Comparison of ENCODE assay signal across 8 cellular contexts in genomic region chr1:88302843-88303486, GRCh38.
DNase-seq lines count a peak whose midpoint lies in the region; ATAC-seq and TF ChIP-seq lines count a peak whose summit lies in the region.

No MANE protein-coding gene starts in this region.

- no peaks in the 10 kb centered on the region for H3K36me3 ChIP-seq in Peyer's patch
- no peaks in the 10 kb centered on the region for H3K36me3 ChIP-seq in gastroesophageal sphincter
- H3K36me3 ChIP-seq in spleen = no peaks in the 10 kb centered on the region

- TF ChIP-seq CTCF in Peyer's patch (IDR thresholded peaks at IDR 0.05) = peak in 4 of 6 experiments; percentile 31 to 58 (median 52)
- TF ChIP-seq CTCF in gastroesophageal sphincter (IDR thresholded peaks at IDR 0.05) = peak; percentile 17 to 55 (median 52)
- TF ChIP-seq CTCF in spleen (IDR thresholded peaks at IDR 0.05 in 8 of 11, conservative IDR thresholded peaks at IDR 0.05 in 3 of 11) = peak in 7 of 11 experiments; percentile 14 to 42 (median 22)
- TF ChIP-seq CTCF in GM20000 (IDR thresholded peaks at IDR 0.05; ENCODE audit: extremely low read depth, missing control alignments) = no peak

- H3K4me1 ChIP-seq in Peyer's patch = no peaks in the 10 kb centered on the region
- peaks cover 0 to 6% (median 0%) of the 10 kb centered on the region in 3 donors for H3K4me1 ChIP-seq in gastroesophageal sphincter
- H3K4me1 ChIP-seq in spleen = no peaks in the 10 kb centered on the region

- H3K4me3 ChIP-seq in Peyer's patch (no peak overlapping the region), gastroesophageal sphincter (no peak overlapping the region), spleen (no peak overlapping the region)

- H3K9me3 ChIP-seq in Peyer's patch (no peaks in the 10 kb centered on the region), gastroesophageal sphincter (no peaks in the 10 kb centered on the region), spleen (no peaks in the 10 kb centered on the region)

- 25 to 31% methylated on average over 4 of the region's 4 CpGs for WGBS in gastroesophageal sphincter (ENCODE audit: low coverage in 1 of 2), 2 donors
- 32 to 52% (median 39%) methylated on average over 4 of the region's 4 CpGs for WGBS in spleen, 5 donors

- H3K27ac ChIP-seq in Peyer's patch (no peak overlapping the region), gastroesophageal sphincter (no peak overlapping the region), spleen (no peak overlapping the region)

- H3K27me3 ChIP-seq in Peyer's patch = no peaks in the 10 kb centered on the region
- no peaks in the 10 kb centered on the region for H3K27me3 ChIP-seq in gastroesophageal sphincter
- no peaks in the 10 kb centered on the region for H3K27me3 ChIP-seq in spleen (replicated peaks in 1 of 7)

- intact Hi-C loops in spleen (cut with DNase I; ENCODE audit: low total_unique reads) = no loop called here

- DNase-seq in NCI-H2196 treated with DMSO at 0.1 percent for 48 hours (lab: John Stamatoyannopoulos, UW; ENCODE audit: unreplicated experiment) = peak; percentile 3
- DNase-seq in NCI-H2196 (lab: John Stamatoyannopoulos, UW; ENCODE audit: unreplicated experiment) = no peak
- no peak for DNase-seq in Peyer's patch
- DNase-seq in spleen = no peak
- no peak for DNase-seq in GM20000 (ENCODE audit: low spot score)

- no peak for TF ChIP-seq EP300 in gastroesophageal sphincter (IDR thresholded peaks at IDR 0.05)

- TF ChIP-seq POLR2A in Peyer's patch (IDR thresholded peaks at IDR 0.05) (no peak), gastroesophageal sphincter (IDR thresholded peaks at IDR 0.05) (no peak), spleen (IDR thresholded peaks at IDR 0.05) (no peak)

- ATAC-seq in gastroesophageal sphincter = no peak
- no peak for ATAC-seq in GM18858 (IDR thresholded peaks at IDR 0.05; ENCODE audit: unreplicated experiment)
- ATAC-seq in GM21526 (IDR thresholded peaks at IDR 0.05; ENCODE audit: low FRiP score, unreplicated experiment) = no peak
